1 cellular context compared by ENCODE assay signal in the genomic region with DNA sequence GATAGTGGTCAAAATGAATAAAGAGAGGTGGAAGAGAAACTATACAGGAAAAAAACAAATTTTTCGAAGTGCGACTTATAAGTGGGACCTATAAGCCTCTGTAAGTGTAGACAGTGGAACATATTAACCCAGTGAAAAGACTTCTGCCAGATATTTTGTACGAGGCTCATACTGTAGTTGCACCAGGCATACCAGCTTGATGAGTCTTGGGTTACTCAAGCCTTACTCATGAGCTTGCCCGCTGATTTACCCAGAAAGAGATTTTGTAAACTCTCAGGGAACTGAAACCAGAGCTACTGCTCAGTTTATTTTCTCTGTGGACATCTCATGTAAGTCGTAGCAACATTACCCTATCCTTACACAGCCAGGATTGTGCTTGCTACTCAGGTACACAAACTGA.
TF ChIP-seq lines count a peak whose summit lies in the region.

No MANE protein-coding gene starts in this region.

TF ChIP-seq in GM12878, 131 proteins besides CTCF, POLR2A, EP300 and RAD21 (continued from another document):
- TF ChIP-seq, protein P1, sequence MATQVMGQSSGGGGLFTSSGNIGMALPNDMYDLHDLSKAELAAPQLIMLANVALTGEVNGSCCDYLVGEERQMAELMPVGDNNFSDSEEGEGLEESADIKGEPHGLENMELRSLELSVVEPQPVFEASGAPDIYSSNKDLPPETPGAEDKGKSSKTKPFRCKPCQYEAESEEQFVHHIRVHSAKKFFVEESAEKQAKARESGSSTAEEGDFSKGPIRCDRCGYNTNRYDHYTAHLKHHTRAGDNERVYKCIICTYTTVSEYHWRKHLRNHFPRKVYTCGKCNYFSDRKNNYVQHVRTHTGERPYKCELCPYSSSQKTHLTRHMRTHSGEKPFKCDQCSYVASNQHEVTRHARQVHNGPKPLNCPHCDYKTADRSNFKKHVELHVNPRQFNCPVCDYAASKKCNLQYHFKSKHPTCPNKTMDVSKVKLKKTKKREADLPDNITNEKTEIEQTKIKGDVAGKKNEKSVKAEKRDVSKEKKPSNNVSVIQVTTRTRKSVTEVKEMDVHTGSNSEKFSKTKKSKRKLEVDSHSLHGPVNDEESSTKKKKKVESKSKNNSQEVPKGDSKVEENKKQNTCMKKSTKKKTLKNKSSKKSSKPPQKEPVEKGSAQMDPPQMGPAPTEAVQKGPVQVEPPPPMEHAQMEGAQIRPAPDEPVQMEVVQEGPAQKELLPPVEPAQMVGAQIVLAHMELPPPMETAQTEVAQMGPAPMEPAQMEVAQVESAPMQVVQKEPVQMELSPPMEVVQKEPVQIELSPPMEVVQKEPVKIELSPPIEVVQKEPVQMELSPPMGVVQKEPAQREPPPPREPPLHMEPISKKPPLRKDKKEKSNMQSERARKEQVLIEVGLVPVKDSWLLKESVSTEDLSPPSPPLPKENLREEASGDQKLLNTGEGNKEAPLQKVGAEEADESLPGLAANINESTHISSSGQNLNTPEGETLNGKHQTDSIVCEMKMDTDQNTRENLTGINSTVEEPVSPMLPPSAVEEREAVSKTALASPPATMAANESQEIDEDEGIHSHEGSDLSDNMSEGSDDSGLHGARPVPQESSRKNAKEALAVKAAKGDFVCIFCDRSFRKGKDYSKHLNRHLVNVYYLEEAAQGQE (IDR thresholded peaks at IDR 0.05; ENCODE audit: low read depth, low read length): no peak
- TF ChIP-seq SMAD1 (IDR thresholded peaks at IDR 0.05; ENCODE audit: low read depth, partially characterized antibody): no peak
- no peak for TF ChIP-seq DPF2 (IDR thresholded peaks at IDR 0.05)
- TF ChIP-seq NBN (IDR thresholded peaks at IDR 0.05): no peak
- no peak for TF ChIP-seq BMI1 (IDR thresholded peaks at IDR 0.05; ENCODE audit: borderline replicate concordance)
